12 cellular contexts compared by ENCODE assay signal in the genomic region with DNA sequence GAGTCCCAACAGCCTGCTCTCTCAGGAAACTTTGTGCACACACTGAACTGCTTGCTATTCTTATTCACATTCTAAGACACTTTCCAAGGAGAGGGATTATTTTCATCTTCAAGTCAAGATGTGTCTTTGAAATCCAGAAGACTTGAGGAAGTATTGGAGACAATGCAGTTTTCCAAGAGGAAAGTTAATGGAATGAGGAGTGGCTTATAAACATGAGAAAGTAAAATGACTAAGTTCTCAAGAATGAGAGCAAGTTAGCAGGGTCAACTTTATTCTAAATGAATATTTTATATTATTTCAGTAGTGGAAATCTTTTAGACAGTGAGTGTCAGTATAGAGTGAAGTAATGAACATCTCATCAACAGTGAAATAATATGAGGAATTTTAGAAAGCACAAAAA.
"Had no signal": no experiment of that assay in that cellular context is flagged by ENCODE, and none has a peak within 500 bp of the region (broad histone marks: within the 10 kb centered on the region; RNA-seq: fewer than 3 reads in every experiment).

No MANE protein-coding gene starts in this region.

- H3K27ac ChIP-seq: cardiac muscle cell, hepatocyte, sigmoid colon, spleen, suprapubic skin had no signal

- H3K4me3 ChIP-seq: cardiac muscle cell, hepatocyte, sigmoid colon, spleen, suprapubic skin had no signal

- ATAC-seq: natural killer cell treated with Interleukin-12 subunit alpha and Interleukin-12 subunit beta and Interleukin-15 and Interleukin-18, amount 100 ng/mL, for 72 hours had no signal

- DNase-seq: activated CD4-positive, alpha-beta T cell treated with anti-CD3 and anti-CD28 coated beads, Interleukin-2, amount 50 U/mL, for 1 hour; activated naive CD4-positive, alpha-beta T cell; activated naive CD8-positive, alpha-beta T cell treated with anti-CD3 and anti-CD28 coated beads, Interleukin-2, amount 10 ng/mL, durations not matched to agents 7 days and 5 days; anterior cingulate cortex; erythroblast; sigmoid colon; spleen; trophoblast cell had no signal
